9 cellular contexts compared by ENCODE assay signal in genomic region chr9:113649855-113650206, GRCh38.
"Had no signal": no experiment of that assay in that cellular context is flagged by ENCODE, and none has a peak within 500 bp of the region (broad histone marks: within the 10 kb centered on the region; RNA-seq: fewer than 3 reads in every experiment).

No MANE protein-coding gene starts in this region.

- ATAC-seq: activated T-helper 17 cell treated with anti-CD3 and anti-CD28 coated beads, Interleukin-2, amount 50 U/mL, for 72 hours; effector memory CD8-positive, alpha-beta T cell; stimulated activated naive B cell treated with anti-CD40 and anti-IgM and Interleukin-4, amounts not matched to agents 10 μg/mL and 1 μg/mL and 100 μg/mL, for 72 hours had no signal

- H3K36me3 ChIP-seq: transverse colon had no signal

- DNase-seq: activated CD4-positive, alpha-beta T cell treated with anti-CD3 and anti-CD28 coated beads, Interleukin-2, amount 50 U/mL, for 1 hour; activated CD4-positive, CD25-positive, alpha-beta regulatory T cell; activated naive CD4-positive, alpha-beta T cell treated with anti-CD3 and anti-CD28 coated beads for 36 hours; activated T-cell treated with anti-CD3 and anti-CD28 coated beads for 4 hours; effector memory CD8-positive, alpha-beta T cell; stimulated activated CD4-positive, alpha-beta T cell treated with anti-CD3 and anti-CD28 coated beads, Interleukin-2, amount 100 ng/mL, for 24 hours; stimulated activated naive B cell treated with anti-CD40 and anti-IgM and Interleukin-4, amounts not matched to agents 10 μg/mL and 1 μg/mL and 100 μg/mL, for 72 hours had no signal

- H3K4me3 ChIP-seq: transverse colon had no signal

- H3K27me3 ChIP-seq: transverse colon had no signal

- H3K9me3 ChIP-seq: transverse colon had no signal
